ENCODE assay signal across 8 cellular contexts in the genomic region with DNA sequence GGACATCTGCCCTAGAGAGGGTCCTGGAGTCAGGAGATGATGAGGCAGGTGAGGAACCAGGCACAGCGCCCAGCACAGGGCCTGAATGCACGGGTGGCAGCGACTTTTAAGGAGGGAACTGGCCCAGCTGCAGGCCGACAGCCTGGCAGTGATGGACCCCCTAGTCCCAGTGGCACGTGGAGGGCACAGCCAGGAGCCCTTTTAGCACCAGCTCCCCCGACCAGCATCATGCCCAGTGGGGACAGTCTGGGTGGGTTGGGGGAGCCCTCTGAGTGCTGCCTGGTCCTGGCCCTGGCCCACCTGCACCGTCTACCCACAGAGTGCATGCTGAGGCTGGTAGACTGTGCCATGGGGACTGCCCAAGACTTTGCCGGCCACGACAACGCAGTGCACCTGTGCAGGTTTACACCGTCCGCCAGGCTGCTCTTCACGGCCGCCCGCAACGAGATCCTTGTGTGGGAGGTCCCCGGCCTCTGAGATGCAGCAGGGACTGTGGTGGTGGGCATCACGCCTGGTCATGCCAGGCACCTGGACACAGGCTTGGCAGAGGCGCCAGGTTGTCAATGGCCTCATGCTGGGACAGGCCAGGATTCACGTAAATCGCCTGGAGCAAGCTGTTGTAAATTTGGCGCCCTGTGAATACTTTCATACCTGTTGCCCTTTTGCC. TPM values are rescaled to one million over a fixed set of nuclear protein-coding genes. Genes with fewer than 3 reads are reported as not detected.
A peak's percentile ranks its signal among the peaks of the same experiment; 100 is the strongest.
DNase-seq lines count a peak whose midpoint lies in the region; ATAC-seq and TF ChIP-seq lines count a peak whose summit lies in the region.

No MANE protein-coding gene starts in this region.

- H3K4me1 Mint-ChIP-seq in activated naive CD8-positive, alpha-beta T cell treated with anti-CD3 and anti-CD28 coated beads for 36 hours = peaks cover 3% of the 10 kb centered on the region
- H3K4me1 Mint-ChIP-seq in type B pancreatic cell (ENCODE audit: unreplicated experiment) = peaks cover 4% of the 10 kb centered on the region

- H3K27ac Mint-ChIP-seq in activated naive CD8-positive, alpha-beta T cell treated with anti-CD3 and anti-CD28 coated beads for 36 hours = peak overlapping the region; percentile 58
- H3K27ac Mint-ChIP-seq in type B pancreatic cell = peak overlapping the region; percentile 59

- H3K4me3 ChIP-seq in heart right ventricle (peak overlapping the region in 8 of 10 donors; percentile 84 to 100 (median 96)), mucosa of rectum (ENCODE audit: low read length in 2 of 2) (peak overlapping the region in 1 of 2 donors; percentile 57)

- ATAC-seq in heart right ventricle = peak in 2 of 8 donors; percentile 0 to 2
- ATAC-seq in GM18907 (IDR thresholded peaks at IDR 0.05; ENCODE audit: unreplicated experiment) = no peak
- no peak for ATAC-seq in GM19324 (IDR thresholded peaks at IDR 0.05; ENCODE audit: low FRiP score, unreplicated experiment)
- ATAC-seq in HG02852 (IDR thresholded peaks at IDR 0.05; ENCODE audit: unreplicated experiment) = no peak

- 86 to 88% methylated on average over 22 of the region's 22 CpGs for WGBS in heart right ventricle, 2 donors

- no peak for TF ChIP-seq CTCF in heart right ventricle (IDR thresholded peaks at IDR 0.05)
- TF ChIP-seq CTCF in type B pancreatic cell (conservative IDR thresholded peaks at IDR 0.05) = no peak

- H3K4me1 ChIP-seq in heart right ventricle = peaks cover 6 to 23% (median 17%) of the 10 kb centered on the region in 9 donors
- H3K4me1 ChIP-seq in mucosa of rectum (ENCODE audit: control insufficient read depth in 2 of 2, insufficient read depth in 2 of 2, low read length in 2 of 2) = peaks cover 12 to 13% of the 10 kb centered on the region in 2 donors

- H3K36me3 ChIP-seq in heart right ventricle (peaks cover 0 to 33% (median 23%) of the 10 kb centered on the region in 9 donors), mucosa of rectum (ENCODE audit: control insufficient read depth in 2 of 2, insufficient read depth in 2 of 2, low read length in 2 of 2) (peaks cover 20 to 25% of the 10 kb centered on the region in 2 donors)

- peak overlapping the region; percentile 65 to 87 for H3K9ac ChIP-seq in mucosa of rectum (ENCODE audit: low read depth in 1 of 2, low read length in 2 of 2)

- H3K9me3 ChIP-seq in heart right ventricle (no peaks in the 10 kb centered on the region), mucosa of rectum (ENCODE audit: control insufficient read depth in 2 of 2, low read length in 2 of 2) (no peaks in the 10 kb centered on the region)

- H3K27me3 ChIP-seq in heart right ventricle (no peaks in the 10 kb centered on the region), mucosa of rectum (ENCODE audit: control insufficient read depth in 2 of 2, insufficient read depth in 2 of 2, low read length in 2 of 2) (no peaks in the 10 kb centered on the region)

- DNase-seq in heart right ventricle = no peak
- DNase-seq in cardiac septum (ENCODE audit: low spot score) = no peak
- DNase-seq in activated naive CD8-positive, alpha-beta T cell treated with anti-CD3 and anti-CD28 coated beads for 36 hours = no peak
- no peak for DNase-seq in type B pancreatic cell (ENCODE audit: extremely low spot score, unreplicated experiment)

- intact Hi-C loops in heart right ventricle (cut with DNase I) = loop anchor here in 2 of 10 donors (10.0 kb wide), 1 partner anchor 82 kb away; no protein-coding TSS in a partner anchor
- intact Hi-C loops in cardiac septum (cut with DNase I) = no loop called here

- H3K4me3 Mint-ChIP-seq in activated naive CD8-positive, alpha-beta T cell treated with anti-CD3 and anti-CD28 coated beads for 36 hours = peak overlapping the region; percentile 80
- peak overlapping the region; percentile 82 for H3K4me3 Mint-ChIP-seq in type B pancreatic cell

- H3K27ac ChIP-seq in heart right ventricle = peak overlapping the region in 9 of 10 donors; percentile 86 to 98 (median 92)
- peak overlapping the region; percentile 78 to 80 for H3K27ac ChIP-seq in mucosa of rectum (ENCODE audit: low read depth in 2 of 2, low read length in 2 of 2)

- no peaks in the 10 kb centered on the region for H3K9me3 Mint-ChIP-seq in activated naive CD8-positive, alpha-beta T cell treated with anti-CD3 and anti-CD28 coated beads for 36 hours
- no peaks in the 10 kb centered on the region for H3K9me3 Mint-ChIP-seq in type B pancreatic cell

- peaks cover 10% of the 10 kb centered on the region for H3K36me3 Mint-ChIP-seq in activated naive CD8-positive, alpha-beta T cell treated with anti-CD3 and anti-CD28 coated beads for 36 hours
- no peaks in the 10 kb centered on the region for H3K36me3 Mint-ChIP-seq in type B pancreatic cell

- H3K27me3 Mint-ChIP-seq in activated naive CD8-positive, alpha-beta T cell treated with anti-CD3 and anti-CD28 coated beads for 36 hours = no peaks in the 10 kb centered on the region
- H3K27me3 Mint-ChIP-seq in type B pancreatic cell = no peaks in the 10 kb centered on the region

RNA-seq across cellular contexts. Expression of gene RHOT2, which starts 0.7 kb away (rescaled TPM):
- 100 to 1,000 TPM in 3 of 10 donors, 10 to 100 TPM in 7; 66.8 to 118 (median 89.2) TPM for total RNA-seq in heart right ventricle
- 100 to 1,000 TPM; 101 to 261 TPM for polyA plus RNA-seq in heart right ventricle
- total RNA-seq in cardiac septum = 102 TPM
- total RNA-seq in activated naive CD8-positive, alpha-beta T cell treated with anti-CD3 and anti-CD28 coated beads for 36 hours = 100 to 1,000 TPM; 123 to 128 TPM
- total RNA-seq in type B pancreatic cell (ENCODE audit: low replicate concordance) = 146 and 163 TPM in 2 replicates

RNA-seq across cellular contexts. Expression of gene RHBDL1, which starts 8.2 kb away (rescaled TPM):
- total RNA-seq in heart right ventricle = 1 to 10 TPM; 1.2 to 2.6 (median 2.1) TPM
- polyA plus RNA-seq in heart right ventricle = 1 to 10 TPM in 1 of 2 donors, under 1 TPM in 1; 0.90 to 7.4 TPM
- total RNA-seq in cardiac septum = 1.8 TPM
- under 1 TPM; 0.49 to 0.72 TPM for total RNA-seq in activated naive CD8-positive, alpha-beta T cell treated with anti-CD3 and anti-CD28 coated beads for 36 hours
- total RNA-seq in type B pancreatic cell (ENCODE audit: low replicate concordance) = 2.2 and 2.7 TPM in 2 replicates

RNA-seq across cellular contexts. Expression of gene STUB1, which starts 13.0 kb away (rescaled TPM):
- 100 to 1,000 TPM; 101 to 147 (median 116) TPM for total RNA-seq in heart right ventricle
- polyA plus RNA-seq in heart right ventricle = 100 to 1,000 TPM in 1 of 2 donors, 10 to 100 TPM in 1; 92.7 to 165 TPM
- total RNA-seq in cardiac septum = 110 TPM
- 10 to 100 TPM; 74.3 to 82.1 TPM for total RNA-seq in activated naive CD8-positive, alpha-beta T cell treated with anti-CD3 and anti-CD28 coated beads for 36 hours
- 74.7 and 80.3 TPM in 2 replicates for total RNA-seq in type B pancreatic cell (ENCODE audit: low replicate concordance)

RNA-seq across cellular contexts. Expression of gene JMJD8, which starts 16.9 kb away (rescaled TPM):
- total RNA-seq in heart right ventricle (10 to 100 TPM; 36.9 to 50.6 (median 44.0) TPM), cardiac septum (50.5 TPM), type B pancreatic cell (ENCODE audit: low replicate concordance) (63.3 and 65.2 TPM in 2 replicates)
- 10 to 100 TPM; 34.7 to 60.6 TPM for polyA plus RNA-seq in heart right ventricle
- 10 to 100 TPM; 37.2 to 43.0 TPM for total RNA-seq in activated naive CD8-positive, alpha-beta T cell treated with anti-CD3 and anti-CD28 coated beads for 36 hours

RNA-seq across cellular contexts. Expression of gene WDR90, which starts 18.1 kb away (rescaled TPM):
- total RNA-seq in heart right ventricle (10 to 100 TPM in 4 of 10 donors, 1 to 10 TPM in 6; 7.6 to 13.7 (median 9.9) TPM), cardiac septum (13.9 TPM), type B pancreatic cell (ENCODE audit: low replicate concordance) (75.8 and 102 TPM in 2 replicates)
- 10 to 100 TPM in 1 of 2 donors, 1 to 10 TPM in 1; 7.1 to 23.8 TPM for polyA plus RNA-seq in heart right ventricle
- 10 to 100 TPM; 84.5 to 86.0 TPM for total RNA-seq in activated naive CD8-positive, alpha-beta T cell treated with anti-CD3 and anti-CD28 coated beads for 36 hours
